ENCODE assay signal across 25 cellular contexts in genomic region chr16:74635303-74635702, GRCh38.
"Had no signal": no experiment of that assay in that cellular context is flagged by ENCODE, and none has a peak within 500 bp of the region (broad histone marks: within the 10 kb centered on the region; RNA-seq: fewer than 3 reads in every experiment).

No MANE protein-coding gene starts in this region.

- H3K4me3 ChIP-seq: coronary artery, left lung, lower lobe of right lung, neural progenitor cell, ovary, prostate gland, spleen, testis, tibial nerve had no signal

- H3K27ac ChIP-seq: coronary artery, foreskin keratinocyte, left lung, lower lobe of right lung, neural progenitor cell, ovary, prostate gland, spleen, testis, tibial nerve had no signal

- H3K27me3 Mint-ChIP-seq: memory B cell; natural killer cell treated with Interleukin-12 subunit alpha and Interleukin-12 subunit beta and Interleukin-15 and Interleukin-18, amount 100 ng/mL, for 72 hours; stimulated activated memory B cell treated with anti-CD40 and anti-IgM and Interleukin-4, amounts not matched to agents 10 μg/mL and 1 μg/mL and 100 μg/mL, for 72 hours; stimulated activated naive CD8-positive, alpha-beta T cell treated with anti-CD3 and anti-CD28 coated beads, Interleukin-15, Interleukin-2, amounts not matched to agents 100 ng/mL and 50 ng/mL, for 24 hours had no signal

- H3K27ac Mint-ChIP-seq: endodermal cell; memory B cell; natural killer cell treated with Interleukin-12 subunit alpha and Interleukin-12 subunit beta and Interleukin-15 and Interleukin-18, amount 100 ng/mL, for 72 hours; neural progenitor cell; stimulated activated memory B cell treated with anti-CD40 and anti-IgM and Interleukin-4, amounts not matched to agents 10 μg/mL and 1 μg/mL and 100 μg/mL, for 72 hours; stimulated activated naive CD8-positive, alpha-beta T cell treated with anti-CD3 and anti-CD28 coated beads, Interleukin-15, Interleukin-2, amounts not matched to agents 100 ng/mL and 50 ng/mL, for 24 hours had no signal

- H3K4me1 ChIP-seq: foreskin keratinocyte, left lung, lower lobe of right lung, neural progenitor cell, prostate gland, spleen, testis, tibial nerve had no signal

- H3K9me3 Mint-ChIP-seq: endodermal cell; memory B cell; natural killer cell treated with Interleukin-12 subunit alpha and Interleukin-12 subunit beta and Interleukin-15 and Interleukin-18, amount 100 ng/mL, for 72 hours; neural progenitor cell; stimulated activated memory B cell treated with anti-CD40 and anti-IgM and Interleukin-4, amounts not matched to agents 10 μg/mL and 1 μg/mL and 100 μg/mL, for 72 hours; stimulated activated naive CD8-positive, alpha-beta T cell treated with anti-CD3 and anti-CD28 coated beads, Interleukin-15, Interleukin-2, amounts not matched to agents 100 ng/mL and 50 ng/mL, for 24 hours had no signal

- DNase-seq: effector CD4-positive, alpha-beta T cell; endodermal cell; erythroblast; foreskin keratinocyte; hippocampal formation; left lung; lower lobe of right lung; midbrain; nucleus accumbens; ovary; retina; spleen; stimulated activated CD4-positive, alpha-beta T cell treated with anti-CD3 and anti-CD28 coated beads, Interleukin-15, amount 100 ng/mL, for 24 hours; stimulated activated CD4-positive, alpha-beta T cell treated with anti-CD3 and anti-CD28 coated beads, Interleukin-1b, Interleukin-23, amount 100 ng/mL, for 48 hours; stimulated activated CD4-positive, alpha-beta T cell treated with anti-CD3 and anti-CD28 coated beads, Interleukin-4, amount 100 ng/mL, for 24 hours; testis had no signal

- H3K27me3 ChIP-seq: foreskin keratinocyte, left lung, neural progenitor cell, ovary, spleen, testis, tibial nerve had no signal

- H3K9me3 ChIP-seq: left lung, lower lobe of right lung, ovary, prostate gland, spleen, testis, tibial nerve had no signal

- H3K9ac ChIP-seq: neural progenitor cell had no signal

- H3K4me3 Mint-ChIP-seq: endodermal cell; memory B cell; natural killer cell treated with Interleukin-12 subunit alpha and Interleukin-12 subunit beta and Interleukin-15 and Interleukin-18, amount 100 ng/mL, for 72 hours; neural progenitor cell; stimulated activated memory B cell treated with anti-CD40 and anti-IgM and Interleukin-4, amounts not matched to agents 10 μg/mL and 1 μg/mL and 100 μg/mL, for 72 hours; stimulated activated naive CD8-positive, alpha-beta T cell treated with anti-CD3 and anti-CD28 coated beads, Interleukin-15, Interleukin-2, amounts not matched to agents 100 ng/mL and 50 ng/mL, for 24 hours had no signal

- ATAC-seq: foreskin keratinocyte; left lung; lower lobe of right lung; natural killer cell treated with Interleukin-12 subunit alpha and Interleukin-12 subunit beta and Interleukin-15 and Interleukin-18, amount 100 ng/mL, for 72 hours; sciatic nerve; stimulated activated memory B cell treated with anti-CD40 and anti-IgM and Interleukin-4, amounts not matched to agents 10 μg/mL and 1 μg/mL and 100 μg/mL, for 72 hours had no signal

- H3K4me1 Mint-ChIP-seq: endodermal cell; memory B cell; neural progenitor cell; stimulated activated memory B cell treated with anti-CD40 and anti-IgM and Interleukin-4, amounts not matched to agents 10 μg/mL and 1 μg/mL and 100 μg/mL, for 72 hours had no signal

- H3K36me3 ChIP-seq: ovary, prostate gland had no signal
